Comparison of ENCODE assay signal across 1 cellular context in the genomic region with DNA sequence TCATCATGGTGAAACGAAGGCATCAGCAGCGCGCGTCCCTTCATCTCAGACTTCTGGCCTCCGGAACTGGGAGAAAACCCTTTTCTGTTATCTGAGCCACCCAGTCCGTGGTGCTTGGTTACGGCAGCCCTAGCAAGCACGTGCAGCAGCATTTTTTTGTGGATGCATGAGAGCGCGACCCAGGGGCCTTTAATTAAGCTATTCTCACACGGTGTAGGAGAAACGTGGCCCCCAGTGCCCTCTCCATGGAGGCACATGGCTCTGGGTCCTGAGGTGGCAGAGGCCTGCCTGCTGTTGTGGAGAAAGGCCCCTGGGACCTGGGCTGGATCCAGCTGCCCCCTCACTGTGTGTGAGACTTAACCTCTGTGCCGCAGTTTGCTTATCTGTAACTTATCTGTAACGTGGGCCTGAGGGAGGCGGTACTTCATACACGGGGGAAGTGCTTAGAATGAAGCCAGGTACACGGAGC.
TF ChIP-seq lines count a peak whose summit lies in the region.

No MANE protein-coding gene starts in this region.

TF ChIP-seq in GM12878, 131 proteins besides CTCF, POLR2A, EP300 and RAD21 (continued from another document):
- no peak for TF ChIP-seq ZNF622 (IDR thresholded peaks at IDR 0.05)
- no peak for TF ChIP-seq SIX5 (IDR thresholded peaks at IDR 0.05; ENCODE audit: low read depth, low read length, severe bottlenecking)
- no peak for TF ChIP-seq HCFC1 (IDR thresholded peaks at IDR 0.05; ENCODE audit: low read length)
TF ChIP-seq in GM12878: peak in this region for 1.
